ENCODE assay signal across 27 cellular contexts in genomic region chr18:28248653-28249052, GRCh38.
"Had no signal": no experiment of that assay in that cellular context is flagged by ENCODE, and none has a peak within 500 bp of the region (broad histone marks: within the 10 kb centered on the region; RNA-seq: fewer than 3 reads in every experiment).

No MANE protein-coding gene starts in this region.

- DNase-seq: activated B cell treated with CpG ODN at 0.5 μM for 24 hours; activated CD4-positive, alpha-beta T cell treated with anti-CD3 and anti-CD28 coated beads for 1 hour; activated CD4-positive, alpha-beta T cell treated with anti-CD3 and anti-CD28 coated beads, Interleukin-2, amount 10 ng/mL, durations not matched to agents 24 days and 14 days; activated CD4-positive, alpha-beta T cell treated with anti-CD3 and anti-CD28 coated beads, Interleukin-2, amount 50 U/mL, for 48 hours; activated CD8-positive, alpha-beta memory T cell treated with anti-CD3 and anti-CD28 coated beads, Interleukin-2, amount 10 ng/mL, durations not matched to agents 7 days and 5 days; activated effector memory CD4-positive, alpha-beta T cell treated with anti-CD3 and anti-CD28 coated beads, Interleukin-2, amount 50 U/mL, for 16 hours; activated naive CD4-positive, alpha-beta T cell treated with Interleukin-2 at 50 U/mL for 16 hours; activated T-cell treated with anti-CD3 and anti-CD28 coated beads, Interleukin-2, amount 50 U/mL, for 24 hours; amygdala; MG63; MV-4-11; NCI-H1092 treated with DMSO at 0.1 percent for 48 hours; NCI-H1417 treated with DMSO at 0.1 percent for 48 hours; NCI-H1694; NCI-H2029 treated with DMSO at 0.1 percent for 48 hours; NCI-H345; NCI-H510A; NCI-H526 treated with DMSO at 0.1 percent for 48 hours; NCI-H82; Right ventricle myocardium superior; RPMI8226; T-helper 17 cell; T-helper 9 cell had no signal

- H3K4me1 ChIP-seq: SJSA1 had no signal

- H3K36me3 ChIP-seq: MG63, SJSA1 had no signal

- H3K27ac Mint-ChIP-seq: activated B cell treated with CpG ODN at 0.5 μM for 24 hours; activated CD4-positive, alpha-beta T cell treated with anti-CD3 and anti-CD28 coated beads, Interleukin-2, amount 10 ng/mL, durations not matched to agents 24 days and 14 days; activated CD8-positive, alpha-beta memory T cell treated with anti-CD3 and anti-CD28 coated beads, Interleukin-2, amount 10 ng/mL, durations not matched to agents 7 days and 5 days; activated naive CD8-positive, alpha-beta T cell; activated T-cell treated with anti-CD3 and anti-CD28 coated beads, Interleukin-2, amount 50 U/mL, for 24 hours; brain; T-helper 17 cell had no signal

- H3K4me3 ChIP-seq: MG63, SJSA1 had no signal

- H3K27ac ChIP-seq: SJSA1 had no signal

- H3K4me3 Mint-ChIP-seq: activated B cell treated with CpG ODN at 0.5 μM for 24 hours; activated CD4-positive, alpha-beta T cell treated with anti-CD3 and anti-CD28 coated beads, Interleukin-2, amount 10 ng/mL, durations not matched to agents 24 days and 14 days; activated CD8-positive, alpha-beta memory T cell treated with anti-CD3 and anti-CD28 coated beads, Interleukin-2, amount 10 ng/mL, durations not matched to agents 7 days and 5 days; activated naive CD8-positive, alpha-beta T cell; activated T-cell treated with anti-CD3 and anti-CD28 coated beads, Interleukin-2, amount 50 U/mL, for 24 hours; brain; central memory CD8-positive, alpha-beta T cell; T-helper 17 cell had no signal

- H3K27me3 ChIP-seq: MG63, SJSA1 had no signal

- H3K9me3 Mint-ChIP-seq: activated CD4-positive, alpha-beta T cell treated with anti-CD3 and anti-CD28 coated beads, Interleukin-2, amount 10 ng/mL, durations not matched to agents 24 days and 14 days had no signal

- H3K9me3 ChIP-seq: MG63, SJSA1 had no signal

- H3K36me3 Mint-ChIP-seq: activated CD8-positive, alpha-beta memory T cell treated with anti-CD3 and anti-CD28 coated beads, Interleukin-2, amount 10 ng/mL, durations not matched to agents 7 days and 5 days; activated naive CD8-positive, alpha-beta T cell; brain had no signal

- H3K4me1 Mint-ChIP-seq: activated B cell treated with CpG ODN at 0.5 μM for 24 hours; activated CD4-positive, alpha-beta T cell treated with anti-CD3 and anti-CD28 coated beads, Interleukin-2, amount 10 ng/mL, durations not matched to agents 24 days and 14 days; activated CD8-positive, alpha-beta memory T cell treated with anti-CD3 and anti-CD28 coated beads, Interleukin-2, amount 10 ng/mL, durations not matched to agents 7 days and 5 days; brain; central memory CD8-positive, alpha-beta T cell; T-helper 17 cell had no signal

- H3K27me3 Mint-ChIP-seq: activated B cell treated with CpG ODN at 0.5 μM for 24 hours; activated CD4-positive, alpha-beta T cell treated with anti-CD3 and anti-CD28 coated beads, Interleukin-2, amount 10 ng/mL, durations not matched to agents 24 days and 14 days; activated CD8-positive, alpha-beta memory T cell treated with anti-CD3 and anti-CD28 coated beads, Interleukin-2, amount 10 ng/mL, durations not matched to agents 7 days and 5 days; activated naive CD8-positive, alpha-beta T cell; activated T-cell treated with anti-CD3 and anti-CD28 coated beads, Interleukin-2, amount 50 U/mL, for 24 hours; brain; central memory CD8-positive, alpha-beta T cell; T-helper 17 cell had no signal
